In the genomic region with DNA sequence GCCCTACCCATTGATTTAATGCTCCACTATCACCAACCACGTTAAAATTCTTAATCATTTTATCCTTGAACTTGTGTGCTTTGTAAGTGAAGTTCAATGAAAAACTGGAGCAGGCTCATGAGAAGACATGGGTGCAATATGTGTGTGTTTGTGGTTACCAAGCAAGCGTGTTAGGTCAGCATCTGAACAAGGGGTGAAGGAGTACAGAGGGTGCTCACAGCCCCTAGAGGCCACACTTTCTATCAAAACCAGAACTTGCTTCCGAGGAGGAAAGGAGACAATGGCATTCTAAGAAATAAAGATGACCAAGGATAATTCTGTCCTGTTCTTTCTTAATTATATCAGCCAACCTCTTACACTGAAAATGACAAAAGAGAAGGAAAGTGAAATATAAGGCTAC, we compare ENCODE assay signal across 20 cellular contexts.
DNase-seq lines count a peak whose midpoint lies in the region; ATAC-seq, FAIRE-seq and TF ChIP-seq lines count a peak whose summit lies in the region.
"Had no signal": no experiment of that assay in that cellular context is flagged by ENCODE, and none has a peak within 500 bp of the region (broad histone marks: within the 10 kb centered on the region; RNA-seq: fewer than 3 reads in every experiment).

No MANE protein-coding gene starts in this region.

- no TSS peak for BruUV-seq in HepG2 (replicated peaks; lab: Mats Ljungman, UMichigan)

- no peak overlapping the region for H3K27ac Mint-ChIP-seq in endodermal cell
- H3K27ac Mint-ChIP-seq: B cell; CD4-positive, alpha-beta T cell; CD8-positive, alpha-beta T cell had no signal

- TF ChIP-seq EP300 in HepG2 (IDR thresholded peaks at IDR 0.05; ENCODE audit: low read depth in 2 of 2, low read length in 2 of 2) (no peak), HepG2 (CRISPR knock-in tag; IDR thresholded peaks at IDR 0.05; ENCODE audit: borderline replicate concordance) (no peak)

- TF ChIP-seq POLR2A in HepG2 (IDR thresholded peaks at IDR 0.05; ENCODE audit: insufficient read depth in 1 of 2, low read depth in 2 of 2, low read length in 2 of 2) (no peak), right lobe of liver (IDR thresholded peaks at IDR 0.05) (no peak)

- H3K36me3 Mint-ChIP-seq in endodermal cell (ENCODE audit: low read depth) = no peaks in the 10 kb centered on the region
- H3K36me3 Mint-ChIP-seq: CD8-positive, alpha-beta T cell had no signal

- no peak overlapping the region for H3K4me2 ChIP-seq in HepG2 (ENCODE audit: low read depth, low read length)
- H3K4me2 ChIP-seq: A549; BLaER1 treated with 17β-estradiol and CSF1 and Interleukin-3, amounts not matched to agents 10 nM and 100 nM had no signal

- H3K9ac ChIP-seq in HepG2 (ENCODE audit: insufficient read depth, low read depth, low read length) = no peak overlapping the region
- H3K9ac ChIP-seq in endodermal cell (ENCODE audit: extremely low read depth, low read length, poor library complexity, severe bottlenecking) = no peak overlapping the region
- H3K9ac ChIP-seq: BLaER1 treated with 17β-estradiol and CSF1 and Interleukin-3, amounts not matched to agents 10 nM and 100 nM had no signal

- FAIRE-seq in HepG2 (lab: Jason Lieb, UNC) = no peak
- FAIRE-seq: A549, D721Med, G401.6, GM12891 had no signal

- H3K36me3 ChIP-seq in HepG2 (replicated peaks in 1 of 2; ENCODE audit: control insufficient read depth in 1 of 2, insufficient read depth in 2 of 2, low read length in 2 of 2) (peaks cover 16 to 41% of the 10 kb centered on the region in 2 experiments), right lobe of liver (no peaks in the 10 kb centered on the region), endodermal cell (ENCODE audit: control insufficient read depth, insufficient read depth, low read length) (no peaks in the 10 kb centered on the region)
- H3K36me3 ChIP-seq: BLaER1 treated with 17β-estradiol and CSF1 and Interleukin-3, amounts not matched to agents 10 nM and 100 nM had no signal

- H3K27ac ChIP-seq in HepG2 (ENCODE audit: extremely low read length, insufficient read depth, low read length) (no peak overlapping the region), right lobe of liver (no peak overlapping the region), endodermal cell (ENCODE audit: low read depth, low read length) (no peak overlapping the region)
- H3K27ac ChIP-seq: 22Rv1; A549; BLaER1 treated with 17β-estradiol and CSF1 and Interleukin-3, amounts not matched to agents 10 nM and 100 nM; C4-2B had no signal

- ATAC-seq in HepG2 (0 out of 3 replicates have a peak, but pooled peaks have one; percentile 31), right lobe of liver (no peak)
- ATAC-seq: A549; CD8-positive, alpha-beta T cell had no signal

- no peak overlapping the region for H2AFZ ChIP-seq in HepG2 (ENCODE audit: low read length)

- no peaks in the 10 kb centered on the region for H3K9me3 Mint-ChIP-seq in endodermal cell
- H3K9me3 Mint-ChIP-seq: CD4-positive, alpha-beta T cell; CD8-positive, alpha-beta T cell had no signal

- DNase-seq in HepG2 (ENCODE audit: low spot score) = no peak
- DNase-seq in right lobe of liver = no peak
- DNase-seq in endodermal cell = no peak
- DNase-seq in effector CD4-positive, alpha-beta T cell = no peak
- DNase-seq in NCI-H1048 (lab: John Stamatoyannopoulos, UW) = no peak
- DNase-seq: AML-193; Caco-2; Calu3; CD4-positive, alpha-beta T cell; CD8-positive, alpha-beta T cell; DMS79 treated with DMSO at 0.1 percent for 48 hours; GF-D8 had no signal

- TF ChIP-seq RAD21 in HepG2 (CRISPR knock-in tag; IDR thresholded peaks at IDR 0.05) = no peak

- POLR2A ChIA-PET in HepG2 (lab: Yijun Ruan, JAX) = no interaction called here

- H3K4me1 Mint-ChIP-seq in endodermal cell = no peaks in the 10 kb centered on the region
- H3K4me1 Mint-ChIP-seq: B cell had no signal

- CTCF ChIA-PET in HepG2 (lab: Yijun Ruan, JAX; ENCODE audit: low intra/inter-chr PET ratio, low total read pairs) = no interaction called here

- in situ Hi-C loops in HepG2 (cut with HindIII; ENCODE audit: extremely low pct_ligation_motif_present, low pct_unique_long_range_greater_than_20kb) = no loop called here

- no peaks in the 10 kb centered on the region for H3K79me2 ChIP-seq in HepG2 (ENCODE audit: insufficient read depth, low read length)

- TF ChIP-seq CTCF in HepG2 (CRISPR knock-in tag; IDR thresholded peaks at IDR 0.05) = no peak
- no peak for TF ChIP-seq CTCF in right lobe of liver (IDR thresholded peaks at IDR 0.05)
- peak; percentile 54 for TF ChIP-seq CTCF in endodermal cell (conservative IDR thresholded peaks at IDR 0.05)

- H3K27me3 Mint-ChIP-seq in endodermal cell (ENCODE audit: insufficient read depth) = no peaks in the 10 kb centered on the region

- H3K4me1 ChIP-seq in HepG2 (ENCODE audit: insufficient read depth, low read length) (peaks cover 14% of the 10 kb centered on the region), right lobe of liver (no peaks in the 10 kb centered on the region), endodermal cell (ENCODE audit: control insufficient read depth, insufficient read depth, low read length) (no peaks in the 10 kb centered on the region)

- no peaks in the 10 kb centered on the region for H3K27me3 ChIP-seq in HepG2 (ENCODE audit: control insufficient read depth in 1 of 2, insufficient read depth in 2 of 2, low read length in 2 of 2)
- H3K27me3 ChIP-seq in right lobe of liver = no peaks in the 10 kb centered on the region
- no peaks in the 10 kb centered on the region for H3K27me3 ChIP-seq in endodermal cell (ENCODE audit: control insufficient read depth, insufficient read depth, low read length, poor library complexity, severe bottlenecking)
- H3K27me3 ChIP-seq: BLaER1 treated with 17β-estradiol and CSF1 and Interleukin-3, amounts not matched to agents 10 nM and 100 nM had no signal

- peaks cover 8% of the 10 kb centered on the region; the same call in 1 of the 2 replicates for H4K20me1 ChIP-seq in HepG2 (ENCODE audit: insufficient read depth, low read length)
- H4K20me1 ChIP-seq: BLaER1 treated with 17β-estradiol and CSF1 and Interleukin-3, amounts not matched to agents 10 nM and 100 nM had no signal

- H3K4me3 Mint-ChIP-seq in endodermal cell = no peak overlapping the region
- H3K4me3 Mint-ChIP-seq: B cell; CD4-positive, alpha-beta T cell; CD8-positive, alpha-beta T cell had no signal

- intact Hi-C loops in HepG2 (cut with micrococcal nuclease; ENCODE audit: unreplicated experiment) = no loop called here
- intact Hi-C loops in right lobe of liver (cut with DNase I) = no loop called here

- WGBS in HepG2 (ENCODE audit: low lambda C conversion rate) = 78% methylated on average over 3 of the region's 3 CpGs
- WGBS in right lobe of liver (ENCODE audit: insufficient coverage, low coverage, low lambda C conversion rate, missing lambda C conversion rate) = 70% methylated on average over 3 of the region's 3 CpGs
- whole genome bisulfite sequencing in endodermal cell (ENCODE audit: insufficient coverage in 1 of 2, insufficient read length in 1 of 2), 2 experiments = 70 to 87% methylated on average over 2 to 3 of the region's 3 CpGs

- H3K4me3 ChIP-seq in HepG2 (replicated peaks in 1 of 3; ENCODE audit: insufficient read depth in 1 of 3, low read depth in 2 of 3, low read length in 3 of 3) (no peak overlapping the region), right lobe of liver (no peak overlapping the region), endodermal cell (ENCODE audit: low read length) (no peak overlapping the region)
- H3K4me3 ChIP-seq: A549; BLaER1 treated with 17β-estradiol and CSF1 and Interleukin-3, amounts not matched to agents 10 nM and 100 nM had no signal

- H3K9me3 ChIP-seq in HepG2 (ENCODE audit: low read length) (no peaks in the 10 kb centered on the region), right lobe of liver (no peaks in the 10 kb centered on the region), endodermal cell (ENCODE audit: control insufficient read depth, low read length) (no peaks in the 10 kb centered on the region)
- H3K9me3 ChIP-seq: A549, Caco-2 had no signal

TF ChIP-seq in HepG2, 621 proteins besides CTCF, POLR2A, EP300 and RAD21 (continues in another document):
- TF ChIP-seq ZNF34 (CRISPR knock-in tag; IDR thresholded peaks at IDR 0.05; ENCODE audit: borderline replicate concordance) = no peak
- no peak for TF ChIP-seq ZNF720 (CRISPR knock-in tag; IDR thresholded peaks at IDR 0.05)
- TF ChIP-seq ZNF17 (CRISPR knock-in tag; IDR thresholded peaks at IDR 0.05) = no peak
- TF ChIP-seq TFE3 (CRISPR knock-in tag; IDR thresholded peaks at IDR 0.05) = no peak
- no peak for TF ChIP-seq IRX3 (CRISPR knock-in tag; IDR thresholded peaks at IDR 0.05; ENCODE audit: borderline replicate concordance, low read depth)
- no peak for TF ChIP-seq TCF7 (IDR thresholded peaks at IDR 0.05; ENCODE audit: low read depth)
- no peak for TF ChIP-seq RFXANK (CRISPR knock-in tag; IDR thresholded peaks at IDR 0.05)
